In genomic region chr18:5285326-5285725, GRCh38 we compare ENCODE assay signal across 22 cellular contexts. TPM values are rescaled to one million over a fixed set of nuclear protein-coding genes. Genes with fewer than 3 reads are reported as not detected.
DNase-seq lines count a peak whose midpoint lies in the region; ATAC-seq and TF ChIP-seq lines count a peak whose summit lies in the region.
"Had no signal": no experiment of that assay in that cellular context is flagged by ENCODE, and none has a peak within 500 bp of the region (broad histone marks: within the 10 kb centered on the region; RNA-seq: fewer than 3 reads in every experiment).

No MANE protein-coding gene starts in this region.

- H3K36me3 Mint-ChIP-seq in activated CD4-positive, alpha-beta T cell treated with anti-CD3 and anti-CD28 coated beads, Interleukin-2, amount 10 ng/mL, durations not matched to agents 24 days and 14 days (ENCODE audit: low read depth): peaks cover 23% of the 10 kb centered on the region

- no peak overlapping the region for H3K4me3 Mint-ChIP-seq in activated CD4-positive, alpha-beta T cell treated with anti-CD3 and anti-CD28 coated beads, Interleukin-2, amount 10 ng/mL, durations not matched to agents 24 days and 14 days
- H3K4me3 Mint-ChIP-seq: activated T-cell treated with anti-CD3 and anti-CD28 coated beads, Interleukin-2, amount 50 U/mL, for 72 hours; naive thymus-derived CD4-positive, alpha-beta T cell; T-helper 17 cell had no signal

- H3K9me3 ChIP-seq in BE2C: no peaks in the 10 kb centered on the region
- H3K9me3 ChIP-seq: colonic mucosa, vagina had no signal

- H3K4me1 Mint-ChIP-seq in activated CD4-positive, alpha-beta T cell treated with anti-CD3 and anti-CD28 coated beads, Interleukin-2, amount 10 ng/mL, durations not matched to agents 24 days and 14 days: peaks cover 8% of the 10 kb centered on the region

- DNase-seq in BE2C (peak; percentile 64), LHCN-M2 (ENCODE audit: low read depth) (peak; percentile 41), NCI-H2196 (lab: John Stamatoyannopoulos, UW; ENCODE audit: unreplicated experiment) (peak; percentile 79), AG08395 (ENCODE audit: low spot score) (no peak)
- no peak for DNase-seq in activated CD4-positive, alpha-beta T cell treated with anti-CD3 and anti-CD28 coated beads, Interleukin-2, amount 10 ng/mL, durations not matched to agents 24 days and 14 days
- DNase-seq: activated CD4-positive, CD25-positive, alpha-beta regulatory T cell; activated T-cell treated with anti-CD3 and anti-CD28 coated beads, Interleukin-2, amount 50 U/mL, for 72 hours; brain microvascular endothelial cell; colonic mucosa; islet precursor cell; Kasumi-1; mammary epithelial cell; naive thymus-derived CD4-positive, alpha-beta T cell; NCI-H187 treated with DMSO at 0.1 percent for 48 hours; Right ventricle myocardium superior; small intestine; stimulated activated CD4-positive, alpha-beta T cell treated with anti-CD3 and anti-CD28 coated beads, Interleukin-4, amount 100 ng/mL, for 4 hours; T-helper 17 cell had no signal

- TF ChIP-seq CTCF in BE2C (IDR thresholded peaks at IDR 0.05; ENCODE audit: low read depth, low read length): no peak

- no peaks in the 10 kb centered on the region for H3K36me3 ChIP-seq in BE2C
- H3K36me3 ChIP-seq: brain microvascular endothelial cell, colonic mucosa had no signal

- H3K27ac Mint-ChIP-seq in activated CD4-positive, alpha-beta T cell treated with anti-CD3 and anti-CD28 coated beads, Interleukin-2, amount 10 ng/mL, durations not matched to agents 24 days and 14 days: no peak overlapping the region
- H3K27ac Mint-ChIP-seq: activated T-cell treated with anti-CD3 and anti-CD28 coated beads, Interleukin-2, amount 50 U/mL, for 72 hours; T-helper 17 cell had no signal

- no peaks in the 10 kb centered on the region; the same call in 1 of the 2 replicates for H3K4me1 ChIP-seq in BE2C
- H3K4me1 ChIP-seq: colonic mucosa, vagina had no signal

- H3K9me3 Mint-ChIP-seq in activated CD4-positive, alpha-beta T cell treated with anti-CD3 and anti-CD28 coated beads, Interleukin-2, amount 10 ng/mL, durations not matched to agents 24 days and 14 days: no peaks in the 10 kb centered on the region

- ATAC-seq in SK-N-SH treated with all-trans-retinoic acid at 6 μM for 48 hours: peak; percentile 27; the same call in 1 of the 3 replicates
- no peak for ATAC-seq in HG02884 (IDR thresholded peaks at IDR 0.05; ENCODE audit: unreplicated experiment)
- ATAC-seq in HG03521 (IDR thresholded peaks at IDR 0.05; ENCODE audit: unreplicated experiment): no peak
- ATAC-seq: activated T-cell treated with anti-CD3 and anti-CD28 coated beads, Interleukin-2, amount 50 U/mL, for 72 hours; naive thymus-derived CD4-positive, alpha-beta T cell; T-helper 17 cell had no signal

- H3K27me3 Mint-ChIP-seq in activated CD4-positive, alpha-beta T cell treated with anti-CD3 and anti-CD28 coated beads, Interleukin-2, amount 10 ng/mL, durations not matched to agents 24 days and 14 days: no peaks in the 10 kb centered on the region
- H3K27me3 Mint-ChIP-seq: T-helper 17 cell had no signal

- H3K4me3 ChIP-seq in BE2C (ENCODE audit: low read depth, low read length): no peak overlapping the region
- H3K4me3 ChIP-seq: colonic mucosa, vagina had no signal

- intact Hi-C loops in activated CD4-positive, alpha-beta T cell treated with anti-CD3 and anti-CD28 coated beads, Interleukin-2, amount 10 ng/mL, durations not matched to agents 24 days and 14 days (cut with micrococcal nuclease): no loop called here

- no peaks in the 10 kb centered on the region for H3K27me3 ChIP-seq in BE2C
- H3K27me3 ChIP-seq: brain microvascular endothelial cell, colonic mucosa, vagina had no signal

TF ChIP-seq in SK-N-SH treated with all-trans-retinoic acid at 6 μM for 48 hours, 23 proteins besides CTCF, POLR2A, EP300 and RAD21:
- TF ChIP-seq TCF4 (CRISPR knock-in tag; IDR thresholded peaks at IDR 0.05; ENCODE audit: borderline replicate concordance): peak; percentile 19; the same call in 1 of the 2 replicates
- TF ChIP-seq GLIS3 (CRISPR knock-in tag; IDR thresholded peaks at IDR 0.05): no peak

RNA-seq across cellular contexts. Expression of gene ZBTB14, which starts 10.2 kb away (rescaled TPM):
- polyA plus RNA-seq in BE2C (2012; ENCODE audit: insufficient read depth, insufficient read length, low read depth): 4.8 TPM
- total RNA-seq in LHCN-M2 (2014; rRNA removed): 11.7 and 12.2 TPM in 2 replicates
- 4.1 TPM for polyA plus RNA-seq in LHCN-M2 (2012)
- 19.4 and 20.4 TPM in 2 replicates for total RNA-seq in activated CD4-positive, alpha-beta T cell treated with anti-CD3 and anti-CD28 coated beads, Interleukin-2, amount 10 ng/mL, durations not matched to agents 24 days and 14 days

Comparison
In these comparisons a context has a peak if more than half of its experiments do, and no peak if none do; other contexts are left out.
1. DNase-seq: peak in BE2C (single experiment), LHCN-M2 (single experiment) and NCI-H2196 (single experiment); none in AG08395 (single experiment) and activated CD4-positive, alpha-beta T cell treated with anti-CD3 and anti-CD28 coated beads, Interleukin-2, amount 10 ng/mL, durations not matched to agents 24 days and 14 days (single experiment).